Comparison of ENCODE assay signal across 22 cellular contexts in genomic region chr15:63755162-63755561, GRCh38.
DNase-seq lines count a peak whose midpoint lies in the region; ATAC-seq, FAIRE-seq and TF ChIP-seq lines count a peak whose summit lies in the region.
"Had no signal": no experiment of that assay in that cellular context is flagged by ENCODE, and none has a peak within 500 bp of the region (broad histone marks: within the 10 kb centered on the region; RNA-seq: fewer than 3 reads in every experiment).

No MANE protein-coding gene starts in this region.

- CTCF ChIA-PET in A549 (lab: Yijun Ruan, JAX), result interaction anchor here (0.6 to 4.1 kb wide), 7 partner anchors 13 to 312 kb away, joined by 3 to 43 read pairs (median 4); partner anchors contain the start of gene DAPK2
- CTCF ChIA-PET in Calu3 (lab: Charles Lee), result no interaction called here

- H4K91ac ChIP-seq in trophoblast cell (ENCODE audit: low read depth, low read length), result no peak overlapping the region

- H3K4me1 Mint-ChIP-seq in Calu3 (ENCODE audit: low read depth, unreplicated experiment), result no peaks in the 10 kb centered on the region

- FAIRE-seq in A549 (lab: Jason Lieb, UNC), result no peak
- FAIRE-seq: D721Med, GM12891, GM18507, H1 had no signal

- WGBS in A549 (ENCODE audit: missing lambda C conversion rate), result 95% methylated on average over 2 of the region's 2 CpGs
- no CpG with 5 or more reads among the region's 2 CpGs for WGBS in mesendoderm (ENCODE audit: extremely low coverage, insufficient coverage, low lambda C conversion rate)
- WGBS in trophoblast cell (ENCODE audit: extremely low coverage, insufficient coverage, insufficient read length), result no CpG with 5 or more reads among the region's 2 CpGs

- H3K56ac ChIP-seq in mesendoderm (ENCODE audit: low read length), result no peak overlapping the region

- H2AFZ ChIP-seq in trophoblast cell (ENCODE audit: insufficient read depth, low read length, poor library complexity), result no peak overlapping the region
- H2AFZ ChIP-seq: GM23248 had no signal

- TF ChIP-seq POLR2A in A549 (IDR thresholded peaks at IDR 0.05; ENCODE audit: low read length), result no peak

- POLR2A ChIA-PET in A549 (lab: Yijun Ruan, JAX), result no interaction called here

- in situ Hi-C loops in G401 (cut with HindIII; ENCODE audit: low sequenced_read_pairs), result no loop called here

- H3K4me2 ChIP-seq in A549 (no peak overlapping the region), mesendoderm (ENCODE audit: low read length) (no peak overlapping the region), trophoblast cell (ENCODE audit: low read length) (no peak overlapping the region)

- no peak overlapping the region for H2AK5ac ChIP-seq in mesendoderm (ENCODE audit: low read length)
- H2AK5ac ChIP-seq in trophoblast cell (ENCODE audit: low read length), result no peak overlapping the region

- no peaks in the 10 kb centered on the region for H3K79me1 ChIP-seq in mesendoderm (ENCODE audit: low read length)
- H3K79me1 ChIP-seq in trophoblast cell (ENCODE audit: low read length), result no peaks in the 10 kb centered on the region

- H3K9me3 ChIP-seq in A549, result no peaks in the 10 kb centered on the region
- no peaks in the 10 kb centered on the region for H3K9me3 ChIP-seq in trophoblast cell (ENCODE audit: insufficient read depth, low read depth, low read length)
- H3K9me3 ChIP-seq: Caco-2 had no signal

- H2BK15ac ChIP-seq in mesendoderm (replicated peaks; ENCODE audit: low read depth), result no peak overlapping the region

- no peak for TF ChIP-seq CTCF in A549 (IDR thresholded peaks at IDR 0.05)
- no peak for TF ChIP-seq CTCF in VCaP (conservative IDR thresholded peaks at IDR 0.05)
- no peak for TF ChIP-seq CTCF in Calu3 (IDR thresholded peaks at IDR 0.05; ENCODE audit: unreplicated experiment)

- H4K8ac ChIP-seq in mesendoderm (ENCODE audit: low read depth, low read length), result peak overlapping the region; percentile 13
- peak overlapping the region; percentile 19 for H4K8ac ChIP-seq in trophoblast cell (ENCODE audit: low read depth, low read length)

- DNase-seq in A549 (ENCODE audit: low read depth in 1 of 2, low spot score in 1 of 2) (no peak), mesendoderm (no peak), trophoblast cell (no peak), G401 (ENCODE audit: low spot score) (no peak), Calu3 (no peak)
- DNase-seq: 8988T; C1 segment of cervical spinal cord; Caco-2; CD4-positive, alpha-beta memory T cell; DMS 273 treated with DMSO at 0.1 percent for 48 hours; DMS79; EL; GF-D8; GM23248; H7; HCEC 1CT had no signal

- H3K18ac ChIP-seq in mesendoderm (ENCODE audit: low read length), result no peak overlapping the region
- H3K18ac ChIP-seq in trophoblast cell (ENCODE audit: low read length), result no peak overlapping the region

- H2BK120ac ChIP-seq in mesendoderm (ENCODE audit: low read depth, low read length) (no peak overlapping the region), trophoblast cell (ENCODE audit: insufficient read depth, low read length, poor library complexity) (no peak overlapping the region)

- H3K27me3 Mint-ChIP-seq in Calu3 (ENCODE audit: unreplicated experiment), result no peaks in the 10 kb centered on the region
- H3K27me3 Mint-ChIP-seq: CD4-positive, alpha-beta memory T cell had no signal

- H4K12ac ChIP-seq in trophoblast cell (ENCODE audit: low read depth, low read length), result no peak overlapping the region

- no peak for TF ChIP-seq EP300 in A549 (IDR thresholded peaks at IDR 0.05)

- H3K4me3 Mint-ChIP-seq in Calu3 (ENCODE audit: low read depth, unreplicated experiment), result no peak overlapping the region
- H3K4me3 Mint-ChIP-seq: CD4-positive, alpha-beta memory T cell had no signal

- no TSS peak for BruUV-seq in Calu3 (replicated peaks; lab: Mats Ljungman, UMichigan)

- no peak overlapping the region for H3K4ac ChIP-seq in mesendoderm (ENCODE audit: low read depth, low read length)
- no peak overlapping the region for H3K4ac ChIP-seq in trophoblast cell (ENCODE audit: low read depth, low read length)

- no peak overlapping the region for H2BK5ac ChIP-seq in mesendoderm (ENCODE audit: low read length)
- no peak overlapping the region for H2BK5ac ChIP-seq in trophoblast cell (ENCODE audit: low read depth, low read length, poor library complexity)

- no peak for TF ChIP-seq RAD21 in A549 (conservative IDR thresholded peaks at IDR 0.05 in 1 of 2, IDR thresholded peaks at IDR 0.05 in 1 of 2)

- H3K4me1 ChIP-seq in A549 (no peaks in the 10 kb centered on the region), mesendoderm (ENCODE audit: control insufficient read depth, low read depth, low read length) (no peaks in the 10 kb centered on the region), trophoblast cell (ENCODE audit: control insufficient read depth in 1 of 2, insufficient read depth in 2 of 2, low read length in 2 of 2) (peaks cover 0 to 2% of the 10 kb centered on the region in 2 experiments)

- ATAC-seq in A549 (no peak), GM21515 (IDR thresholded peaks at IDR 0.05; ENCODE audit: unreplicated experiment) (no peak)

- no peaks in the 10 kb centered on the region for H3K27me3 ChIP-seq in mesendoderm (ENCODE audit: insufficient read depth, low read length, poor library complexity)
- no peaks in the 10 kb centered on the region for H3K27me3 ChIP-seq in trophoblast cell (ENCODE audit: insufficient read depth, low read length)

- no peak overlapping the region for H3K14ac ChIP-seq in trophoblast cell (ENCODE audit: low read length)

- intact Hi-C loops in Calu3 (cut with micrococcal nuclease; ENCODE audit: unreplicated experiment), result no loop called here

- H4K5ac ChIP-seq in mesendoderm (ENCODE audit: low read length), result no peak overlapping the region

- H3K36me3 ChIP-seq in mesendoderm (ENCODE audit: control insufficient read depth, insufficient read depth, low read length) (no peaks in the 10 kb centered on the region), trophoblast cell (ENCODE audit: control insufficient read depth in 1 of 2, insufficient read depth in 2 of 2, low read length in 2 of 2) (peaks cover 12 to 15% of the 10 kb centered on the region in 2 experiments)

- H3K27ac Mint-ChIP-seq in Calu3 (ENCODE audit: unreplicated experiment), result no peak overlapping the region

- H3K23ac ChIP-seq in mesendoderm (ENCODE audit: low read length) (no peak overlapping the region), trophoblast cell (ENCODE audit: low read length) (no peak overlapping the region)

- H3K9me3 Mint-ChIP-seq in Calu3 (ENCODE audit: low read depth, unreplicated experiment), result no peaks in the 10 kb centered on the region

- no peak overlapping the region for H2BK12ac ChIP-seq in trophoblast cell (ENCODE audit: low read length)

- H3K79me2 ChIP-seq in mesendoderm (ENCODE audit: control insufficient read depth, insufficient read depth, low read length) (no peaks in the 10 kb centered on the region), trophoblast cell (ENCODE audit: control insufficient read depth, insufficient read depth, low read length, poor library complexity) (no peaks in the 10 kb centered on the region)

- no peak overlapping the region for H3K4me3 ChIP-seq in A549
- H3K4me3 ChIP-seq in mesendoderm (ENCODE audit: low read length), result no peak overlapping the region
- no peak overlapping the region for H3K4me3 ChIP-seq in trophoblast cell (ENCODE audit: low read depth, low read length)
- H3K4me3 ChIP-seq: GM23248 had no signal

- H3K9ac ChIP-seq in mesendoderm (ENCODE audit: low read length) (no peak overlapping the region), trophoblast cell (ENCODE audit: low read length) (no peak overlapping the region)
- H3K9ac ChIP-seq: GM23248 had no signal

- H3K27ac ChIP-seq in A549, result no peak overlapping the region
- H3K27ac ChIP-seq in VCaP, result peak overlapping the region; percentile 68
- no peak overlapping the region for H3K27ac ChIP-seq in mesendoderm (ENCODE audit: low read depth, low read length)
- no peak overlapping the region for H3K27ac ChIP-seq in trophoblast cell (ENCODE audit: low read depth, low read length)
- H3K27ac ChIP-seq: GM23248 had no signal

- no peaks in the 10 kb centered on the region for H3K36me3 Mint-ChIP-seq in Calu3 (ENCODE audit: insufficient read depth, unreplicated experiment)

TF ChIP-seq in A549, 52 proteins besides CTCF, POLR2A, EP300 and RAD21 (continues in another document):
- TF ChIP-seq PHF8 (IDR thresholded peaks at IDR 0.05; ENCODE audit: borderline replicate concordance, low read depth) (no peak), MYC (IDR thresholded peaks at IDR 0.05; ENCODE audit: borderline replicate concordance, low read length) (no peak), MAX (IDR thresholded peaks at IDR 0.05) (no peak), MAFK (IDR thresholded peaks at IDR 0.05; ENCODE audit: partially characterized antibody) (peak; percentile 54), REST (IDR thresholded peaks at IDR 0.05) (no peak)
